8 cellular contexts compared by ENCODE assay signal in the genomic region with DNA sequence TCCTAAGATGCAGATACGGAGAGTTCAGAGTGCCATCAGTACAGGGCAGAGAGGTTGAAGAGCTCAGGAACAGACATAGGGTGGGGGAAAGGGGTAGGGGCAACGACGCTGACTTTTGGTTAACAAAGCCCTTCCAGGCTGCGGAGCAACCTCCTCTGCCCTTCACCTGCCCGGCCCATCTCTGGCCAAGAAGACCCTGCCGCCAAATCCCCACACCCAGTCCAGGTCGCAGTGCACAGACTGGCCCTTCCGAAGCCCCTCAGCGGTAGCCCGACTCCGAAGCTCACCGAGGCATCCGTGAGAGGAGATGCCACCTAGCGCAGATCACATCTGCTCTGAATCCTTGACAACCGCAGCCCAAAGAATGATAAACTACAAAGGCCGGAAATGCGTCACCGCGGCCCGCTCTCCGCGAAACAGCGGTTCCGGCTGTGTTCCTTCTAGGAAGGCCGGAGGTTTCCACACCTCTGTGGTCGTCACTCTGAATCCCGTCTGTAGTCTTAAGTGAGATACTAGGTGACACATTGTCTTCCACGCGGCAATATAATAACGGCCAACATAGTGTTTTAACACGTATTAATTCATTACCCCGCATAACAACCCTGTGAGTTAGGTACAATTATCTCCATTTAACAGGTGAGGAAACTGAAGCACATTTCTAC. TPM values are rescaled to one million over a fixed set of nuclear protein-coding genes. Genes with fewer than 3 reads are reported as not detected.
DNase-seq lines count a peak whose midpoint lies in the region; ATAC-seq and TF ChIP-seq lines count a peak whose summit lies in the region.

A gene (minus strand): TSS at position 380 of the 662 bp plus-strand sequence. CDS start 7,225 bp downstream, outside the sequence.

- peaks cover 28% of the 10 kb centered on the region for H3K4me1 Mint-ChIP-seq in activated CD8-positive, alpha-beta T cell treated with anti-CD3 and anti-CD28 coated beads for 36 hours (ENCODE audit: low read depth)

- H3K27ac Mint-ChIP-seq in activated CD8-positive, alpha-beta T cell treated with anti-CD3 and anti-CD28 coated beads for 36 hours = peak within 1 kb of the TSS; percentile 96

- ATAC-seq in GM18861 (IDR thresholded peaks at IDR 0.05; ENCODE audit: unreplicated experiment) (peak; percentile 92), HG03108 (IDR thresholded peaks at IDR 0.05; ENCODE audit: unreplicated experiment) (peak; percentile 84), lower lobe of right lung (peak; percentile 92 to 98), HG03439 (IDR thresholded peaks at IDR 0.05; ENCODE audit: unreplicated experiment) (no peak)
- ATAC-seq in activated CD8-positive, alpha-beta T cell treated with anti-CD3 and anti-CD28 coated beads for 36 hours = peak; percentile 85

- H3K4me3 Mint-ChIP-seq in activated CD8-positive, alpha-beta T cell treated with anti-CD3 and anti-CD28 coated beads for 36 hours = peak within 1 kb of the TSS; percentile 98

- DNase-seq in NCI-H446 treated with DMSO at 0.1 percent for 48 hours (lab: John Stamatoyannopoulos, UW) = peak; percentile 74
- DNase-seq in activated CD8-positive, alpha-beta T cell treated with anti-CD3 and anti-CD28 coated beads for 36 hours = peak; percentile 94
- peak; percentile 78 for DNase-seq in effector CD8-positive, alpha-beta T cell (lab: John Stamatoyannopoulos, UW)
- peak; percentile 78 for DNase-seq in lower lobe of right lung
- DNase-seq in stimulated activated CD4-positive, alpha-beta T cell treated with anti-CD3 and anti-CD28 coated beads, Interleukin-4, amount 100 ng/mL, for 4 hours = peak; percentile 68 to 83

- peaks cover 24% of the 10 kb centered on the region for H3K36me3 Mint-ChIP-seq in activated CD8-positive, alpha-beta T cell treated with anti-CD3 and anti-CD28 coated beads for 36 hours (ENCODE audit: low read depth)

- H3K36me3 ChIP-seq in lower lobe of right lung = no peaks in the 10 kb centered on the region

- peaks cover 32% of the 10 kb centered on the region for H3K27me3 Mint-ChIP-seq in activated CD8-positive, alpha-beta T cell treated with anti-CD3 and anti-CD28 coated beads for 36 hours

- peaks cover 4% of the 10 kb centered on the region for H3K4me1 ChIP-seq in lower lobe of right lung

- POLR2A ChIA-PET in activated CD8-positive, alpha-beta T cell treated with anti-CD3 and anti-CD28 coated beads for 36 hours (lab: Charles Lee) = interaction anchor here (0.7 to 1.5 kb wide), 2 partner anchors 20 to 619 kb away, joined by 3 read pairs; a partner anchor contains a TSS

- H3K9me3 ChIP-seq in lower lobe of right lung = no peaks in the 10 kb centered on the region

- CTCF ChIA-PET in activated CD8-positive, alpha-beta T cell treated with anti-CD3 and anti-CD28 coated beads for 36 hours (lab: Charles Lee) = interaction anchor here (0.6 kb wide), 1 partner anchor 11 kb away, joined by 4 read pairs; no protein-coding TSS in a partner anchor

- H3K9me3 Mint-ChIP-seq in activated CD8-positive, alpha-beta T cell treated with anti-CD3 and anti-CD28 coated beads for 36 hours = peaks cover 10% of the 10 kb centered on the region

- H3K4me3 ChIP-seq in lower lobe of right lung = peak within 1 kb of the TSS; percentile 65

- no peak for TF ChIP-seq CTCF in activated CD8-positive, alpha-beta T cell treated with anti-CD3 and anti-CD28 coated beads for 36 hours (IDR thresholded peaks at IDR 0.05)
- no peak for TF ChIP-seq CTCF in lower lobe of right lung (IDR thresholded peaks at IDR 0.05)

- no peak within 1 kb of the TSS for H3K27ac ChIP-seq in lower lobe of right lung

- intact Hi-C loops in activated CD8-positive, alpha-beta T cell treated with anti-CD3 and anti-CD28 coated beads for 36 hours (cut with micrococcal nuclease) = loop anchor here (5.0 kb wide), 1 partner anchor 41 kb away; no protein-coding TSS in a partner anchor
- intact Hi-C loops in lower lobe of right lung (cut with DNase I) = no loop called here

- peaks cover 33% of the 10 kb centered on the region for H3K27me3 ChIP-seq in lower lobe of right lung (ENCODE audit: low read depth)

RNA-seq across cellular contexts. Expression of the gene that starts here (rescaled TPM):
- 1 to 10 TPM; 1.1 to 1.6 TPM for total RNA-seq in activated CD8-positive, alpha-beta T cell treated with anti-CD3 and anti-CD28 coated beads for 36 hours
- total RNA-seq in lower lobe of right lung = 1.7 TPM
